ENCODE assay signal across 12 cellular contexts in genomic region chr9:93456504-93456903, GRCh38. TPM values are rescaled to one million over a fixed set of nuclear protein-coding genes. Genes with fewer than 3 reads are reported as not detected.
DNase-seq lines count a peak whose midpoint lies in the region; TF ChIP-seq lines count a peak whose summit lies in the region.
"Had no signal": no experiment of that assay in that cellular context is flagged by ENCODE, and none has a peak within 500 bp of the region (broad histone marks: within the 10 kb centered on the region; RNA-seq: fewer than 3 reads in every experiment).

No MANE protein-coding gene starts in this region.

- no peaks in the 10 kb centered on the region for H3K9me3 Mint-ChIP-seq in activated naive CD4-positive, alpha-beta T cell treated with anti-CD3 and anti-CD28 coated beads, Interleukin-2, amount 50 U/mL, for 24 hours
- H3K9me3 Mint-ChIP-seq in chondrocyte (ENCODE audit: low read depth) (no peaks in the 10 kb centered on the region), type B pancreatic cell (no peaks in the 10 kb centered on the region), endodermal cell (no peaks in the 10 kb centered on the region)

- H3K27me3 Mint-ChIP-seq in activated naive CD4-positive, alpha-beta T cell treated with anti-CD3 and anti-CD28 coated beads, Interleukin-2, amount 50 U/mL, for 24 hours = no peaks in the 10 kb centered on the region
- H3K27me3 Mint-ChIP-seq in chondrocyte (ENCODE audit: low read depth) (no peaks in the 10 kb centered on the region), type B pancreatic cell (no peaks in the 10 kb centered on the region), endodermal cell (ENCODE audit: insufficient read depth) (no peaks in the 10 kb centered on the region)

- H3K9me3 ChIP-seq in OCI-LY3 (ENCODE audit: insufficient read depth, low read length) (no peaks in the 10 kb centered on the region), endodermal cell (ENCODE audit: control insufficient read depth, low read length) (no peaks in the 10 kb centered on the region)

- peak overlapping the region; percentile 63 for H3K27ac Mint-ChIP-seq in activated naive CD4-positive, alpha-beta T cell treated with anti-CD3 and anti-CD28 coated beads, Interleukin-2, amount 50 U/mL, for 24 hours
- H3K27ac Mint-ChIP-seq in chondrocyte (ENCODE audit: unreplicated experiment) = peak overlapping the region; percentile 37
- peak overlapping the region; percentile 71 for H3K27ac Mint-ChIP-seq in type B pancreatic cell
- no peak overlapping the region for H3K27ac Mint-ChIP-seq in endodermal cell

- peak overlapping the region; percentile 13; the same call in 1 of the 2 replicates for H3K4me2 ChIP-seq in OCI-LY3 (ENCODE audit: low read length)

- TF ChIP-seq CTCF in OCI-LY3 (IDR thresholded peaks at IDR 0.05; ENCODE audit: low read depth, low read length) (no peak), chondrocyte (IDR thresholded peaks at IDR 0.05) (no peak), type B pancreatic cell (conservative IDR thresholded peaks at IDR 0.05) (no peak), endodermal cell (conservative IDR thresholded peaks at IDR 0.05) (no peak)

- peaks cover 13% of the 10 kb centered on the region for H3K36me3 Mint-ChIP-seq in activated naive CD4-positive, alpha-beta T cell treated with anti-CD3 and anti-CD28 coated beads, Interleukin-2, amount 50 U/mL, for 24 hours
- H3K36me3 Mint-ChIP-seq in chondrocyte (ENCODE audit: low read depth) = no peaks in the 10 kb centered on the region
- peaks cover 11% of the 10 kb centered on the region for H3K36me3 Mint-ChIP-seq in type B pancreatic cell
- peaks cover 3% of the 10 kb centered on the region for H3K36me3 Mint-ChIP-seq in endodermal cell (ENCODE audit: low read depth)

- H3K4me3 ChIP-seq in OCI-LY3 (ENCODE audit: low read length) (no peak overlapping the region), endodermal cell (ENCODE audit: low read length) (no peak overlapping the region)
- H3K4me3 ChIP-seq: cardiac muscle cell had no signal

- H3K79me2 ChIP-seq in OCI-LY3 (ENCODE audit: low read length) = peaks cover 98% of the 10 kb centered on the region

- H3K27ac ChIP-seq in OCI-LY3 (ENCODE audit: low read length) = no peak overlapping the region
- no peak overlapping the region for H3K27ac ChIP-seq in endodermal cell (ENCODE audit: low read depth, low read length)
- H3K27ac ChIP-seq: cardiac muscle cell had no signal

- peaks cover 63% of the 10 kb centered on the region for H4K20me1 ChIP-seq in OCI-LY3 (ENCODE audit: insufficient read depth, low read length)

- H3K4me1 Mint-ChIP-seq in activated naive CD4-positive, alpha-beta T cell treated with anti-CD3 and anti-CD28 coated beads, Interleukin-2, amount 50 U/mL, for 24 hours = peaks cover 74% of the 10 kb centered on the region
- H3K4me1 Mint-ChIP-seq in chondrocyte (ENCODE audit: low read depth) = peaks cover 57% of the 10 kb centered on the region
- peaks cover 41% of the 10 kb centered on the region for H3K4me1 Mint-ChIP-seq in type B pancreatic cell (ENCODE audit: unreplicated experiment)
- H3K4me1 Mint-ChIP-seq in endodermal cell = peaks cover 24% of the 10 kb centered on the region

- peaks cover 22% of the 10 kb centered on the region for H3K4me1 ChIP-seq in OCI-LY3 (ENCODE audit: low read length)
- H3K4me1 ChIP-seq in endodermal cell (ENCODE audit: control insufficient read depth, insufficient read depth, low read length) = no peaks in the 10 kb centered on the region

- H3K9ac ChIP-seq in OCI-LY3 (ENCODE audit: low read length) = no peak overlapping the region
- H3K9ac ChIP-seq in endodermal cell (ENCODE audit: extremely low read depth, low read length, poor library complexity, severe bottlenecking) = no peak overlapping the region

- DNase-seq in activated naive CD4-positive, alpha-beta T cell treated with anti-CD3 and anti-CD28 coated beads, Interleukin-2, amount 50 U/mL, for 16 hours = no peak
- DNase-seq in chondrocyte (ENCODE audit: low spot score) (no peak), type B pancreatic cell (ENCODE audit: extremely low spot score, unreplicated experiment) (no peak), endodermal cell (no peak), DMS 273 (lab: John Stamatoyannopoulos, UW; ENCODE audit: unreplicated experiment) (no peak)
- no peak for DNase-seq in activated CD4-positive, CD25-positive, alpha-beta regulatory T cell treated with anti-CD3 and anti-CD28 coated beads, Interleukin-2, amount 50 U/mL, for 72 hours
- DNase-seq: activated CD8-positive, alpha-beta memory T cell treated with anti-CD3 and anti-CD28 coated beads, Interleukin-2, amount 50 U/mL, for 48 hours; NCI-H446 treated with DMSO at 0.1 percent for 48 hours; SW 1271 had no signal

- H3K27me3 ChIP-seq in OCI-LY3 (ENCODE audit: low read depth, low read length) = no peaks in the 10 kb centered on the region
- H3K27me3 ChIP-seq in endodermal cell (ENCODE audit: control insufficient read depth, insufficient read depth, low read length, poor library complexity, severe bottlenecking) = no peaks in the 10 kb centered on the region
- H3K27me3 ChIP-seq: cardiac muscle cell had no signal

- 85% methylated on average over 2 of the region's 2 CpGs; no CpG with 5 or more reads in 1 of the 2 experiments for WGBS in endodermal cell (ENCODE audit: insufficient coverage in 1 of 2, insufficient read length in 1 of 2), 2 experiments

- no peak overlapping the region for H2AFZ ChIP-seq in OCI-LY3 (ENCODE audit: low read depth, low read length)

- H3K36me3 ChIP-seq in OCI-LY3 (replicated peaks; ENCODE audit: low read depth, low read length) = peaks cover 25% of the 10 kb centered on the region
- peaks cover 9% of the 10 kb centered on the region for H3K36me3 ChIP-seq in endodermal cell (ENCODE audit: control insufficient read depth, insufficient read depth, low read length)
- H3K36me3 ChIP-seq: cardiac muscle cell had no signal

- no peak overlapping the region for H3K4me3 Mint-ChIP-seq in activated naive CD4-positive, alpha-beta T cell treated with anti-CD3 and anti-CD28 coated beads, Interleukin-2, amount 50 U/mL, for 24 hours
- H3K4me3 Mint-ChIP-seq in chondrocyte (ENCODE audit: unreplicated experiment) = no peak overlapping the region
- peak overlapping the region; percentile 53 for H3K4me3 Mint-ChIP-seq in type B pancreatic cell
- no peak overlapping the region for H3K4me3 Mint-ChIP-seq in endodermal cell

RNA-seq across cellular contexts. Expression of gene FAM120AOS, which starts 3.1 kb away (rescaled TPM):
- total RNA-seq in chondrocyte (36.9 to 41.4 TPM (median 40.3 TPM) in 3 replicates), type B pancreatic cell (ENCODE audit: low replicate concordance) (42.1 and 46.7 TPM in 2 replicates), endodermal cell (10 to 100 TPM; 44.9 to 47.0 TPM)
- 41.7 TPM for polyA plus RNA-seq in endodermal cell (2013, experiment 1 of 2)
- polyA plus RNA-seq in endodermal cell (2013, experiment 2 of 2) = 35.4 TPM

RNA-seq across cellular contexts. Expression of gene FAM120A, which starts 5.0 kb away (rescaled TPM):
- 89.9 to 123 TPM (median 93.0 TPM) in 3 replicates for total RNA-seq in chondrocyte
- total RNA-seq in type B pancreatic cell (ENCODE audit: low replicate concordance) = 72.5 and 89.4 TPM in 2 replicates
- total RNA-seq in endodermal cell = 10 to 100 TPM; 38.3 to 46.1 TPM
- 29.2 TPM for polyA plus RNA-seq in endodermal cell (2013, experiment 1 of 2)
- polyA plus RNA-seq in endodermal cell (2013, experiment 2 of 2) = 27.1 TPM
